28 cellular contexts compared by ENCODE assay signal in genomic region chr1:11501906-11502485, GRCh38. TPM values are rescaled to one million over a fixed set of nuclear protein-coding genes. Genes with fewer than 3 reads are reported as not detected.
DNase-seq lines count a peak whose midpoint lies in the region; ATAC-seq and TF ChIP-seq lines count a peak whose summit lies in the region.
"Had no signal": no experiment of that assay in that cellular context is flagged by ENCODE, and none has a peak within 500 bp of the region (broad histone marks: within the 10 kb centered on the region; RNA-seq: fewer than 3 reads in every experiment).

No MANE protein-coding gene starts in this region.

- peaks cover 10% of the 10 kb centered on the region for H3K36me3 Mint-ChIP-seq in activated T-helper 17 cell treated with anti-CD3 and anti-CD28 coated beads, Interleukin-2, amount 50 U/mL, for 72 hours (ENCODE audit: low read depth)
- H3K36me3 Mint-ChIP-seq in natural killer cell: peaks cover 19% of the 10 kb centered on the region

- H3K36me3 ChIP-seq in heart right ventricle (no peaks in the 10 kb centered on the region), testis (ENCODE audit: low read depth, missing control alignments) (no peaks in the 10 kb centered on the region)
- H3K36me3 ChIP-seq: gastrocnemius medialis, pancreas, right atrium auricular region, SJCRH30, tibial nerve had no signal

- H3K4me3 Mint-ChIP-seq in activated T-helper 17 cell treated with anti-CD3 and anti-CD28 coated beads, Interleukin-2, amount 50 U/mL, for 72 hours: peak overlapping the region; percentile 54
- H3K4me3 Mint-ChIP-seq in natural killer cell: peak overlapping the region; percentile 46
- H3K4me3 Mint-ChIP-seq: activated CD4-positive, alpha-beta memory T cell treated with anti-CD3 and anti-CD28 coated beads for 36 hours; CD8-positive, alpha-beta T cell; nephron progenitor cell had no signal

- no peak for TF ChIP-seq POLR2A in testis (IDR thresholded peaks at IDR 0.05)

- intact Hi-C loops in cardiac septum (cut with DNase I) (no loop called here), heart right ventricle (cut with DNase I) (no loop called here), natural killer cell (cut with micrococcal nuclease) (no loop called here), testis (cut with DNase I; ENCODE audit: low total_unique reads) (no loop called here)

- peaks cover 0 to 54% (median 39%) of the 10 kb centered on the region in 7 donors for H3K27me3 ChIP-seq in heart right ventricle
- no peaks in the 10 kb centered on the region for H3K27me3 ChIP-seq in testis
- H3K27me3 ChIP-seq: right atrium auricular region, SJCRH30 had no signal

- H3K4me1 ChIP-seq in heart right ventricle (no peaks in the 10 kb centered on the region), testis (no peaks in the 10 kb centered on the region)
- H3K4me1 ChIP-seq: gastrocnemius medialis, pancreas, right atrium auricular region, SJCRH30, tibial nerve had no signal

- H3K27me3 Mint-ChIP-seq in activated T-helper 17 cell treated with anti-CD3 and anti-CD28 coated beads, Interleukin-2, amount 50 U/mL, for 72 hours: peaks cover 27% of the 10 kb centered on the region
- peaks cover 9 to 11% of the 10 kb centered on the region in 2 donors for H3K27me3 Mint-ChIP-seq in natural killer cell (ENCODE audit: low read depth in 2 of 2)

- H3K27ac Mint-ChIP-seq in activated T-helper 17 cell treated with anti-CD3 and anti-CD28 coated beads, Interleukin-2, amount 50 U/mL, for 72 hours: no peak overlapping the region
- H3K27ac Mint-ChIP-seq in natural killer cell: no peak overlapping the region
- H3K27ac Mint-ChIP-seq: activated CD4-positive, alpha-beta memory T cell treated with anti-CD3 and anti-CD28 coated beads for 36 hours; CD8-positive, alpha-beta T cell; nephron progenitor cell had no signal

- H3K4me1 Mint-ChIP-seq in activated T-helper 17 cell treated with anti-CD3 and anti-CD28 coated beads, Interleukin-2, amount 50 U/mL, for 72 hours: no peaks in the 10 kb centered on the region
- no peaks in the 10 kb centered on the region for H3K4me1 Mint-ChIP-seq in natural killer cell

- WGBS in heart right ventricle, 2 donors: 74 to 86% methylated on average over 19 of the region's 19 CpGs
- WGBS in testis, 2 donors: 53 to 62% methylated on average over 17 to 19 of the region's 19 CpGs

- H3K9me3 ChIP-seq in heart right ventricle (peaks cover 0 to 45% (median 26%) of the 10 kb centered on the region in 11 donors), testis (no peaks in the 10 kb centered on the region)

- H3K27ac ChIP-seq in heart right ventricle (no peak overlapping the region), testis (no peak overlapping the region)
- H3K27ac ChIP-seq: gastrocnemius medialis, pancreas, right atrium auricular region, SJCRH30, tibial nerve had no signal

- H3K4me3 ChIP-seq in heart right ventricle: no peak overlapping the region
- peak overlapping the region; percentile 45 to 55 for H3K4me3 ChIP-seq in testis
- H3K4me3 ChIP-seq: gastrocnemius medialis, pancreas, SJCRH30, tibial nerve had no signal

- TF ChIP-seq CTCF in heart right ventricle (IDR thresholded peaks at IDR 0.05): no peak
- TF ChIP-seq CTCF in natural killer cell (IDR thresholded peaks at IDR 0.05): no peak
- no peak for TF ChIP-seq CTCF in testis (IDR thresholded peaks at IDR 0.05)

- ATAC-seq in heart right ventricle (no peak), natural killer cell (no peak), HG03378 (IDR thresholded peaks at IDR 0.05; ENCODE audit: unreplicated experiment) (no peak), HG03139 (IDR thresholded peaks at IDR 0.05; ENCODE audit: unreplicated experiment) (no peak)
- ATAC-seq in activated T-helper 17 cell treated with anti-CD3 and anti-CD28 coated beads, Interleukin-2, amount 50 U/mL, for 72 hours (replicated peaks): no peak
- ATAC-seq: gastrocnemius medialis, HepG2 had no signal

- H3K9me3 Mint-ChIP-seq in activated T-helper 17 cell treated with anti-CD3 and anti-CD28 coated beads, Interleukin-2, amount 50 U/mL, for 72 hours: peaks cover 15% of the 10 kb centered on the region
- peaks cover 2 to 8% of the 10 kb centered on the region in 2 donors for H3K9me3 Mint-ChIP-seq in natural killer cell

- DNase-seq in cardiac septum (ENCODE audit: low spot score) (peak; percentile 51), heart right ventricle (no peak), natural killer cell (no peak), testis (no peak), T-helper 1 cell (no peak)
- DNase-seq: activated CD4-positive, CD25-positive, alpha-beta regulatory T cell; activated gamma-delta T cell; cerebellar nuclear complex; gastrocnemius medialis; hippocampal formation; MM.1S; NCI-H1105 treated with DMSO at 0.1 percent for 48 hours; NCI-H187 treated with DMSO at 0.1 percent for 48 hours; NCI-H2171 treated with DMSO at 0.1 percent for 48 hours; NCI-H510A; nephron progenitor cell; pancreas; SJCRH30 had no signal

RNA-seq across cellular contexts. Expression of gene DISP3, which starts 23.0 kb away (rescaled TPM):
- total RNA-seq in cardiac septum (0.05 TPM), heart right ventricle (under 1 TPM in 6 of 10 donors, not detected in 4; 0.05 to 0.21 (median 0.10) TPM), natural killer cell (under 1 TPM; 0.24 to 0.68 (median 0.60) TPM), testis (1 to 10 TPM; 6.8 to 8.8 TPM)
- polyA plus RNA-seq in heart right ventricle (under 1 TPM in 1 of 2 donors, not detected in 1; 0.22 TPM), testis (ENCODE audit: insufficient read depth, low read depth, low replicate concordance) (7.3 TPM)
- 1 to 10 TPM in 1 of 2 donors, under 1 TPM in 1; 0.56 to 1.8 TPM for total RNA-seq in activated T-helper 17 cell treated with anti-CD3 and anti-CD28 coated beads, Interleukin-2, amount 50 U/mL, for 72 hours
- total RNA-seq: fibroblast of lung, gastrocnemius medialis, RPMI7951 had no signal

Comparison
In these comparisons a context has a peak if more than half of its experiments do, and no peak if none do; other contexts are left out.
1. H3K4me3 ChIP-seq: peak in testis (2 of 2); none in heart right ventricle (0 of 10).